Comparison of ENCODE assay signal across 8 cellular contexts in the genomic region with DNA sequence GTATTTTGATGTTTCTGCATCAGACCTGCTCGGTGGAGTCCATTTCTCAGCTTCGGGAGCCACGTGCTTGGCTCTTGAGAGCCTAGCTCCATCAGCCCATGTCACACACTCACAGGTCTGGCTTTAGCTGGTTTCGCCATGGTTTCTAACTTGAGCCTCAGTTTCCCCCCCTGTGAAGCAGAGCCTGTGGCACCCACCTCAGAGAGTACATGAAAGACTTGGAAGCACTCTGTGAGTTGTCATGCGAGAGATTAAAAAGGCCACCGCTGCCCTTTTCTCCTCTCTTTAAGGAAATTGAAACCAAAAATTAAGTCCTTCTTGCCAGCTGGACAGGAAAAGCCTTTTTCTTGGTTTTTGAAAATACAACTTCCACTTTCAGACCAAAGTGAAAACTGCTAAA. TPM values are rescaled to one million over a fixed set of nuclear protein-coding genes. Genes with fewer than 3 reads are reported as not detected.
DNase-seq lines count a peak whose midpoint lies in the region; ATAC-seq and TF ChIP-seq lines count a peak whose summit lies in the region.

No MANE protein-coding gene starts in this region.

- H3K4me1 ChIP-seq in ACC112 (ENCODE audit: control insufficient read depth, insufficient read depth, low read length, unreplicated experiment) (peaks cover 38% of the 10 kb centered on the region), duodenal mucosa (ENCODE audit: control insufficient read depth in 1 of 2, insufficient read depth in 2 of 2, low read length in 2 of 2) (peaks cover 42 to 59% of the 10 kb centered on the region in 2 donors), smooth muscle cell (ENCODE audit: low read depth) (peaks cover 7% of the 10 kb centered on the region), PC-3 (ENCODE audit: insufficient read depth, low read length) (peaks cover 16% of the 10 kb centered on the region)

- no TSS peak for BruUV-seq in PC-3 (replicated peaks; lab: Mats Ljungman, UMichigan)

- in situ Hi-C loops in GM13976 (cut with MboI; ENCODE audit: low sequenced_read_pairs, unreplicated experiment): no loop called here

- H3K27ac ChIP-seq in ACC112 (ENCODE audit: low read depth, low read length) (peak overlapping the region; percentile 49), duodenal mucosa (ENCODE audit: low read depth, low read length) (no peak overlapping the region), smooth muscle cell (ENCODE audit: low read depth) (peak overlapping the region; percentile 25), PC-3 (ENCODE audit: low read length) (no peak overlapping the region)

- ATAC-seq in HG03520 (IDR thresholded peaks at IDR 0.05; ENCODE audit: unreplicated experiment) (peak; percentile 38), PC-3 (no peak)

- H3K4me2 ChIP-seq in smooth muscle cell: peak overlapping the region; percentile 21
- H3K4me2 ChIP-seq in PC-3 (ENCODE audit: low read length): no peak overlapping the region

- no peak overlapping the region for H3K9ac ChIP-seq in duodenal mucosa (ENCODE audit: low read depth in 1 of 2, low read length in 2 of 2)
- H3K9ac ChIP-seq in smooth muscle cell (ENCODE audit: low read depth): no peak overlapping the region
- no peak overlapping the region for H3K9ac ChIP-seq in PC-3 (ENCODE audit: low read length)

- POLR2A ChIA-PET in PC-3 (lab: Charles Lee; ENCODE audit: unreplicated experiment): no interaction called here

- DNase-seq in GM19238 (ENCODE audit: insufficient read length, low spot score) (peak; percentile 46), smooth muscle cell (lab: John Stamatoyannopoulos, UW; ENCODE audit: unreplicated experiment) (no peak), GM13976 (ENCODE audit: low spot score) (no peak), PC-3 (no peak)
- no peak for DNase-seq in activated CD4-positive, alpha-beta T cell treated with anti-CD3 and anti-CD28 coated beads for 4 hours

- H3K27me3 ChIP-seq in ACC112 (ENCODE audit: insufficient read depth, low read length): no peaks in the 10 kb centered on the region
- H3K27me3 ChIP-seq in duodenal mucosa (ENCODE audit: control insufficient read depth in 1 of 2, insufficient read depth in 2 of 2, low read length in 2 of 2): no peaks in the 10 kb centered on the region
- no peaks in the 10 kb centered on the region for H3K27me3 ChIP-seq in smooth muscle cell (ENCODE audit: low read depth)
- H3K27me3 ChIP-seq in PC-3 (ENCODE audit: low read length): no peaks in the 10 kb centered on the region

- H3K9me3 ChIP-seq in duodenal mucosa (ENCODE audit: control insufficient read depth in 1 of 2, low read length in 2 of 2): no peaks in the 10 kb centered on the region
- H3K9me3 ChIP-seq in smooth muscle cell (replicated peaks; ENCODE audit: low read depth): no peaks in the 10 kb centered on the region
- H3K9me3 ChIP-seq in PC-3 (ENCODE audit: low read length): no peaks in the 10 kb centered on the region

- CTCF ChIA-PET in PC-3 (lab: Charles Lee): no interaction called here

- WGBS in smooth muscle cell (ENCODE audit: low lambda C conversion rate): 86% methylated on average over 6 of the region's 6 CpGs

- H3K36me3 ChIP-seq in ACC112 (ENCODE audit: insufficient read depth, low read length) (no peaks in the 10 kb centered on the region), duodenal mucosa (ENCODE audit: control insufficient read depth in 1 of 2, insufficient read depth in 2 of 2, low read length in 2 of 2) (peaks cover 0 to 29% of the 10 kb centered on the region in 2 donors), smooth muscle cell (ENCODE audit: low read depth) (no peaks in the 10 kb centered on the region), PC-3 (ENCODE audit: low read depth, low read length) (peaks cover 34% of the 10 kb centered on the region)

- H2AFZ ChIP-seq in ACC112 (ENCODE audit: low read length, unreplicated experiment) (peak overlapping the region; percentile 43), smooth muscle cell (ENCODE audit: low read depth) (no peak overlapping the region), PC-3 (ENCODE audit: low read length) (no peak overlapping the region)

- peak overlapping the region; percentile 72 for H3K4me3 ChIP-seq in ACC112 (ENCODE audit: low read depth, low read length)
- peak overlapping the region; percentile 42 for H3K4me3 ChIP-seq in duodenal mucosa (ENCODE audit: low read depth in 1 of 2, low read length in 2 of 2)
- no peak overlapping the region for H3K4me3 ChIP-seq in smooth muscle cell
- H3K4me3 ChIP-seq in PC-3 (ENCODE audit: low read length): no peak overlapping the region

- H4K20me1 ChIP-seq in smooth muscle cell (ENCODE audit: low read depth) (peaks cover 100% of the 10 kb centered on the region), PC-3 (ENCODE audit: low read length) (peaks cover 84% of the 10 kb centered on the region)

- TF ChIP-seq CTCF in smooth muscle cell (IDR thresholded peaks at IDR 0.05; ENCODE audit: borderline replicate concordance, insufficient read depth, poor library complexity, severe bottlenecking) (no peak), GM13976 (IDR thresholded peaks at IDR 0.05; ENCODE audit: borderline replicate concordance, control extremely low read depth, extremely low read depth, insufficient read depth, missing control alignments) (no peak), PC-3 (conservative IDR thresholded peaks at IDR 0.05; ENCODE audit: low read depth, low read length) (no peak)

- H3K9me2 ChIP-seq in PC-3 (replicated peaks; ENCODE audit: low read length): no peaks in the 10 kb centered on the region

- intact Hi-C loops in PC-3 (cut with micrococcal nuclease): no loop called here

- H3F3A ChIP-seq in smooth muscle cell (ENCODE audit: low read depth) (no peaks in the 10 kb centered on the region), PC-3 (ENCODE audit: low read length, unreplicated experiment) (no peaks in the 10 kb centered on the region)

- H3K79me2 ChIP-seq in ACC112 (ENCODE audit: control insufficient read depth, insufficient read depth, low read length, unreplicated experiment) (peaks cover 97% of the 10 kb centered on the region), smooth muscle cell (ENCODE audit: low read depth) (peaks cover 100% of the 10 kb centered on the region), PC-3 (ENCODE audit: low read length) (peaks cover 99% of the 10 kb centered on the region)

RNA-seq across cellular contexts. Expression of a gene that starts 8.8 kb away (rescaled TPM):
- 16.2 and 16.9 TPM in 2 replicates for total RNA-seq in smooth muscle cell
- 10.0 and 10.4 TPM in 2 replicates for polyA plus RNA-seq in smooth muscle cell
- total RNA-seq in PC-3 (2014; rRNA removed): 39.3 and 42.4 TPM in 2 replicates

Comparison
In these comparisons a context has a peak if more than half of its experiments do, and no peak if none do; other contexts are left out.
1. H3K27ac ChIP-seq: peak in ACC112 (single experiment) and smooth muscle cell (single experiment); none in duodenal mucosa (single experiment) and PC-3 (single experiment).
2. H3K4me3 ChIP-seq: peak in ACC112 (single experiment) and duodenal mucosa (2 of 2); none in smooth muscle cell (single experiment) and PC-3 (single experiment).